Comparison of ENCODE assay signal across 23 cellular contexts in genomic region chr5:44997506-44997905, GRCh38.
"Had no signal": no experiment of that assay in that cellular context is flagged by ENCODE, and none has a peak within 500 bp of the region (broad histone marks: within the 10 kb centered on the region; RNA-seq: fewer than 3 reads in every experiment).

No MANE protein-coding gene starts in this region.

- H3K27ac Mint-ChIP-seq: activated CD8-positive, alpha-beta T cell treated with anti-CD3 and anti-CD28 coated beads, Interleukin-2, amount 10 ng/mL, durations not matched to agents 7 days and 5 days; activated naive CD4-positive, alpha-beta T cell treated with anti-CD3 and anti-CD28 coated beads, Interleukin-2, amount 50 U/mL, for 24 hours; brain; T-helper 17 cell had no signal

- H3K9me3 Mint-ChIP-seq: brain; central memory CD8-positive, alpha-beta T cell had no signal

- DNase-seq: activated CD4-positive, alpha-beta T cell treated with anti-CD3 and anti-CD28 coated beads for 4 hours; activated CD4-positive, alpha-beta T cell treated with anti-CD3 and anti-CD28 coated beads, Interleukin-2, amount 50 U/mL, for 4 hours; activated CD8-positive, alpha-beta memory T cell treated with anti-CD3 and anti-CD28 coated beads, Interleukin-2, amount 50 U/mL, for 48 hours; activated CD8-positive, alpha-beta T cell treated with anti-CD3 and anti-CD28 coated beads, Interleukin-2, amount 10 ng/mL, durations not matched to agents 7 days and 5 days; activated effector memory CD4-positive, alpha-beta T cell treated with Interleukin-2 at 50 U/mL for 16 hours; activated naive CD4-positive, alpha-beta T cell; activated T-cell treated with anti-CD3 and anti-CD28 coated beads, Interleukin-2, amount 50 U/mL, for 1 hour; aorta; cortex of kidney; Karpas-422; NCI-H1092; NCI-H1417; NCI-H1930; NCI-H2171 treated with DMSO at 0.1 percent for 48 hours; NCI-H510A treated with DMSO at 0.1 percent for 48 hours; SIG-M5; T-helper 17 cell; T-helper 9 cell had no signal

- FAIRE-seq: TTC549 had no signal

- H3K4me1 Mint-ChIP-seq: activated naive CD4-positive, alpha-beta T cell treated with anti-CD3 and anti-CD28 coated beads, Interleukin-2, amount 50 U/mL, for 24 hours; brain; central memory CD8-positive, alpha-beta T cell; T-helper 17 cell had no signal

- ATAC-seq: activated CD4-positive, CD25-positive, alpha-beta regulatory T cell treated with anti-CD3 and anti-CD28 coated beads, Interleukin-2, amount 50 U/mL, for 24 hours; activated CD8-positive, alpha-beta T cell treated with anti-CD3 and anti-CD28 coated beads, Interleukin-2, amount 10 ng/mL, durations not matched to agents 7 days and 5 days; T-helper 17 cell had no signal

- H3K4me3 Mint-ChIP-seq: activated CD8-positive, alpha-beta T cell treated with anti-CD3 and anti-CD28 coated beads, Interleukin-2, amount 10 ng/mL, durations not matched to agents 7 days and 5 days; activated naive CD4-positive, alpha-beta T cell treated with anti-CD3 and anti-CD28 coated beads, Interleukin-2, amount 50 U/mL, for 24 hours; brain; central memory CD8-positive, alpha-beta T cell; T-helper 17 cell had no signal

- H3K27me3 Mint-ChIP-seq: activated naive CD4-positive, alpha-beta T cell treated with anti-CD3 and anti-CD28 coated beads, Interleukin-2, amount 50 U/mL, for 24 hours; brain; central memory CD8-positive, alpha-beta T cell; T-helper 17 cell had no signal

- H3K36me3 Mint-ChIP-seq: activated naive CD4-positive, alpha-beta T cell treated with anti-CD3 and anti-CD28 coated beads, Interleukin-2, amount 50 U/mL, for 24 hours; brain had no signal
